Comparison of ENCODE assay signal across 9 cellular contexts in genomic region chr12:78829690-78830089, GRCh38. TPM values are rescaled to one million over a fixed set of nuclear protein-coding genes. Genes with fewer than 3 reads are reported as not detected.
"Had no signal": no experiment of that assay in that cellular context is flagged by ENCODE, and none has a peak within 500 bp of the region (broad histone marks: within the 10 kb centered on the region; RNA-seq: fewer than 3 reads in every experiment).

No MANE protein-coding gene starts in this region.

- H3K4me3 ChIP-seq: GM23248, HAP-1 had no signal

- H3K9me3 ChIP-seq: HAP-1 had no signal

- H3K36me3 ChIP-seq: HAP-1 had no signal

- FAIRE-seq: HepG2 had no signal

- H3K4me1 ChIP-seq: HAP-1 had no signal

- H3K9ac ChIP-seq: GM23248 had no signal

- DNase-seq: GM23248, GOT3, H7, HFFc6, KBM-7 had no signal

- ATAC-seq: HCT116, HepG2 had no signal

- H3K27ac ChIP-seq: GM23248, HL-60 had no signal

RNA-seq across cellular contexts. Expression of gene SYT1, which starts 34.9 kb away (rescaled TPM):
- total RNA-seq: HepG2 had no signal
- polyA plus RNA-seq: HepG2 had no signal
